Comparison of ENCODE assay signal across 15 cellular contexts in the genomic region with DNA sequence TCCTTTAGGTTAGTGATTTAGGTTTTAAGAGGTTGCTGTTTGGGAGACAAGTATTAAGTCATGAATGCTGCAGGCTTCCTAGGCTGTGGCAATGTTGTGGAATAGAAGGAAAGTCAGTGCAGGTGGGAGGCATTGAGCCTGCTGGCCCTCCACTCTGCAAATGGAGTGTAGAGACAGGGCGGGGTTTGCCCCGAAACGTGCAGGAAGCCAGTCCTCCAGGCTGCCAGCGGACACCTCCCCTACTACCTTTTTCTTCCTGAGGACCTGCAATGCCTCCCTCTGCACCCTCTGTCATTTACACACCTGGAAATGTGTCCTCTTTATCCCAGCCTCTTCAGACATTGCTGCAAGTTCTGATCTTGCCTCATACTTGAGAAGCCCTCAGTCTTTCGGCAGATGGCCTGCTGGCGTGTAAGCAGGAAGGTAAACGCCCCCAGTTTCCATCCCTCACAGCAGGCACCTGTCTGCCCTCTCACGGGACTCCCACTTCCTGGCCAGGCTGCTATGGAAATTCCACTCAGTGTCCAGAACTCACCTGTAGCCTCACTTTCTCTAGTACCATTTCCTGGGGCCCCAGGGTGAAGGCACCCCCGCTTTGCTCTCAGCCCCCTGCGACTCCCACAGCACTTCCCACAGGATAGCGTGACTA.
DNase-seq lines count a peak whose midpoint lies in the region; FAIRE-seq and TF ChIP-seq lines count a peak whose summit lies in the region.
"Had no signal": no experiment of that assay in that cellular context is flagged by ENCODE, and none has a peak within 500 bp of the region (broad histone marks: within the 10 kb centered on the region; RNA-seq: fewer than 3 reads in every experiment).

No MANE protein-coding gene starts in this region.

- no peak overlapping the region for H3K4me3 ChIP-seq in right atrium auricular region
- H3K4me3 ChIP-seq: dorsolateral prefrontal cortex, smooth muscle cell, testis had no signal

- TF ChIP-seq POLR2A in GM12892 (IDR thresholded peaks at IDR 0.05; ENCODE audit: low read depth, low read length): no peak

- intact Hi-C loops in MCF 10A (cut with micrococcal nuclease) (no loop called here), Calu3 (cut with micrococcal nuclease; ENCODE audit: unreplicated experiment) (no loop called here)

- no peaks in the 10 kb centered on the region for H3K4me1 ChIP-seq in right atrium auricular region
- H3K4me1 ChIP-seq: testis had no signal

- H3K27me3 Mint-ChIP-seq in brain: peaks cover 7% of the 10 kb centered on the region
- H3K27me3 Mint-ChIP-seq in MCF 10A (ENCODE audit: insufficient read depth, unreplicated experiment): no peaks in the 10 kb centered on the region
- H3K27me3 Mint-ChIP-seq in Calu3 (ENCODE audit: unreplicated experiment): no peaks in the 10 kb centered on the region

- H3K36me3 Mint-ChIP-seq in brain (no peaks in the 10 kb centered on the region), MCF 10A (ENCODE audit: insufficient read depth, unreplicated experiment) (no peaks in the 10 kb centered on the region), Calu3 (ENCODE audit: insufficient read depth, unreplicated experiment) (no peaks in the 10 kb centered on the region)

- H3K9me3 Mint-ChIP-seq in brain: peaks cover 0 to 7% (median 4%) of the 10 kb centered on the region in 5 experiments
- H3K9me3 Mint-ChIP-seq in MCF 10A (ENCODE audit: unreplicated experiment): no peaks in the 10 kb centered on the region
- H3K9me3 Mint-ChIP-seq in Calu3 (ENCODE audit: low read depth, unreplicated experiment): peaks cover 3% of the 10 kb centered on the region

- peak; percentile 82 for FAIRE-seq in GM12892 (lab: Jason Lieb, UNC)

- POLR2A ChIA-PET in MCF 10A (lab: Yijun Ruan, JAX): interaction anchor here (1.7 kb wide), 1 partner anchor 9 kb away, joined by 3 read pairs; no protein-coding TSS in a partner anchor

- peaks cover 26% of the 10 kb centered on the region for H3K4me1 Mint-ChIP-seq in brain
- no peaks in the 10 kb centered on the region for H3K4me1 Mint-ChIP-seq in MCF 10A (ENCODE audit: insufficient read depth, unreplicated experiment)
- H3K4me1 Mint-ChIP-seq in Calu3 (ENCODE audit: low read depth, unreplicated experiment): peaks cover 8% of the 10 kb centered on the region

- H3K36me3 ChIP-seq in right atrium auricular region: no peaks in the 10 kb centered on the region

- BruUV-seq in MCF 10A (replicated peaks; lab: Mats Ljungman, UMichigan) (no TSS peak), Calu3 (replicated peaks; lab: Mats Ljungman, UMichigan) (no TSS peak)

- H3K9me3 ChIP-seq in right atrium auricular region: peaks cover 0 to 3% of the 10 kb centered on the region in 2 donors
- H3K9me3 ChIP-seq: testis had no signal

- H3K4me3 Mint-ChIP-seq in brain (no peak overlapping the region), MCF 10A (ENCODE audit: unreplicated experiment) (no peak overlapping the region), Calu3 (ENCODE audit: low read depth, unreplicated experiment) (no peak overlapping the region)

- H3K27ac ChIP-seq in right atrium auricular region: no peak overlapping the region
- H3K27ac ChIP-seq: dorsolateral prefrontal cortex, testis had no signal

- TF ChIP-seq CTCF in brain (conservative IDR thresholded peaks at IDR 0.05): no peak
- TF ChIP-seq CTCF in MCF 10A (IDR thresholded peaks at IDR 0.05; ENCODE audit: unreplicated experiment): no peak
- no peak for TF ChIP-seq CTCF in right atrium auricular region (IDR thresholded peaks at IDR 0.05)
- TF ChIP-seq CTCF in Calu3 (IDR thresholded peaks at IDR 0.05; ENCODE audit: unreplicated experiment): no peak

- H3K27ac Mint-ChIP-seq in brain: peak overlapping the region in 3 of 5 experiments; percentile 21 to 74 (median 40)
- H3K27ac Mint-ChIP-seq in MCF 10A (ENCODE audit: low read depth, unreplicated experiment): no peak overlapping the region
- no peak overlapping the region for H3K27ac Mint-ChIP-seq in Calu3 (ENCODE audit: unreplicated experiment)

- DNase-seq in COLO668 (lab: John Stamatoyannopoulos, UW; ENCODE audit: unreplicated experiment): peak; percentile 68
- no peak for DNase-seq in GM12892 (ENCODE audit: insufficient read length)
- peak; percentile 53 for DNase-seq in NCI-H345 (lab: John Stamatoyannopoulos, UW)
- no peak for DNase-seq in MCF 10A (ENCODE audit: unreplicated experiment)
- no peak for DNase-seq in right atrium auricular region (ENCODE audit: low spot score)
- no peak for DNase-seq in ecto neural progenitor cell (ENCODE audit: low spot score)
- DNase-seq in Calu3: no peak
- DNase-seq: aorta, dorsolateral prefrontal cortex, mammary epithelial cell, NCI-H446 treated with DMSO at 0.1 percent for 48 hours, nucleus accumbens, testis had no signal

- H3K27me3 ChIP-seq in right atrium auricular region: no peaks in the 10 kb centered on the region
- H3K27me3 ChIP-seq: dorsolateral prefrontal cortex, testis had no signal

- CTCF ChIA-PET in MCF 10A (lab: Yijun Ruan, JAX): interaction anchor here (0.6 kb wide), 1 partner anchor 725 kb away, joined by 3 read pairs; no protein-coding TSS in a partner anchor
- CTCF ChIA-PET in Calu3 (lab: Charles Lee): no interaction called here

Comparison
In these comparisons a context has a peak if more than half of its experiments do, and no peak if none do; other contexts are left out.
1. DNase-seq: peak in COLO668 (single experiment) and NCI-H345 (single experiment); none in GM12892 (single experiment), MCF 10A (single experiment), right atrium auricular region (single experiment), ecto neural progenitor cell (single experiment) and Calu3 (single experiment).
2. H3K27ac Mint-ChIP-seq: peak in brain (3 of 5); none in MCF 10A (single experiment) and Calu3 (single experiment).